In the genomic region with DNA sequence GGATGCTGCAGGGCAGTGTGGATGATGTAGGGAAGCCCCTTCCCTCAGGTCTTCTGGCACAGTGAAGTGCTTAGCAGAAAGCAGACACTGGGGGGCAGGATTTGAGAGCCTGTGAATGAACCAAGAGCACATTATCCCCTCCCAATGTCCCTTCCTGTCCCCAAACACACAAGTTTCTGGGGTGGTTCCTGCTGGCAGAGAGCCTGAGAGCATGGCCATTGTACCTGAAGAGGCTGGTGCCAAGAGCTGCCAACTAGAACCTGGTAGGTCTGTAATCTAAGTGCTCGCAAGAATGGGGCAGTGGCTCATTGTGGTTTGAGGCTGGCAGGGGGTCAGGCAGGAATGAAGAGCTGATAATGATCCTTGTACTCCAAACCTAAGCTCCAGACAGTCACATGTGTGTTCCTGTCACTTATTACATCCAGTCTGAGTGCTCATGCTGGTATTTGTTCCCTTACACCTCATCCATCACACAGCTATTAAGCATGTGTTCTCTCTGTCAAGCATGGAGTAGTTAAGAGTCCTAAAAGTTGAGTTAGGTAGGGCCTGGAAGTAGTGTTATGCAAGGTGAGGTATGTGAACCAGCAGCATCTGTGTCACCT, we compare ENCODE assay signal across 8 cellular contexts. TPM values are rescaled to one million over a fixed set of nuclear protein-coding genes. Genes with fewer than 3 reads are reported as not detected.
DNase-seq lines count a peak whose midpoint lies in the region; ATAC-seq and TF ChIP-seq lines count a peak whose summit lies in the region.

No MANE protein-coding gene starts in this region.

- H3K9me3 Mint-ChIP-seq in CD14-positive monocyte (peaks cover 0 to 2% (median 0%) of the 10 kb centered on the region in 7 donors), GM23338 (peaks cover 3% of the 10 kb centered on the region; the same call in 1 of the 3 replicates)

- H3K27me3 ChIP-seq in GM23338 (ENCODE audit: insufficient read depth) (no peaks in the 10 kb centered on the region), foreskin keratinocyte (peaks cover 54% of the 10 kb centered on the region), gastrocnemius medialis (no peaks in the 10 kb centered on the region)

- no peaks in the 10 kb centered on the region for H3F3A ChIP-seq in GM23338 (replicated peaks; ENCODE audit: low read depth)

- intact Hi-C loops in CD14-positive monocyte (cut with micrococcal nuclease) = loop anchor here in 1 of 2 donors (5.0 kb wide), 1 partner anchor 152 kb away; no protein-coding TSS in a partner anchor
- intact Hi-C loops in gastrocnemius medialis (cut with DNase I; ENCODE audit: low total_unique reads) = no loop called here

- H3K27me3 Mint-ChIP-seq in CD14-positive monocyte (ENCODE audit: low read depth in 3 of 3) = peaks cover 0 to 2% (median 0%) of the 10 kb centered on the region in 3 donors
- H3K27me3 Mint-ChIP-seq in GM23338 (ENCODE audit: insufficient read depth, low read depth, poor library complexity) = peaks cover 3% of the 10 kb centered on the region

- no peaks in the 10 kb centered on the region for H3K4me1 ChIP-seq in GM23338 (ENCODE audit: insufficient read depth)
- H3K4me1 ChIP-seq in foreskin keratinocyte = no peaks in the 10 kb centered on the region
- no peaks in the 10 kb centered on the region for H3K4me1 ChIP-seq in gastrocnemius medialis

- H3K4me3 Mint-ChIP-seq in CD14-positive monocyte = no peak overlapping the region
- no peak overlapping the region for H3K4me3 Mint-ChIP-seq in GM23338

- H3K9me2 ChIP-seq in GM23338 (ENCODE audit: insufficient read depth) = peaks cover 11% of the 10 kb centered on the region

- no peak overlapping the region for H3K27ac ChIP-seq in GM23338 (ENCODE audit: low read depth)
- no peak overlapping the region for H3K27ac ChIP-seq in foreskin keratinocyte
- H3K27ac ChIP-seq in gastrocnemius medialis = no peak overlapping the region

- H3K4me2 ChIP-seq in GM23338 = no peak overlapping the region

- peak overlapping the region; percentile 93 for H2AFZ ChIP-seq in GM23338

- in situ Hi-C loops in gastrocnemius medialis (cut with MboI; ENCODE audit: low sequenced_read_pairs in 4 of 4) = no loop called here

- TF ChIP-seq CTCF in CD14-positive monocyte (IDR thresholded peaks at IDR 0.05) (peak; percentile 61), GM23338 (conservative IDR thresholded peaks at IDR 0.05; ENCODE audit: low read depth in 2 of 2) (peak; percentile 59 to 86), foreskin keratinocyte (conservative IDR thresholded peaks at IDR 0.05) (peak; percentile 49), gastrocnemius medialis (IDR thresholded peaks at IDR 0.05 in 4 of 5, conservative IDR thresholded peaks at IDR 0.05 in 1 of 5) (no peak)

- no peaks in the 10 kb centered on the region for H3K79me2 ChIP-seq in GM23338 (replicated peaks; ENCODE audit: insufficient read depth)

- ATAC-seq in GM23338 = peak; percentile 97
- no peak for ATAC-seq in foreskin keratinocyte
- ATAC-seq in gastrocnemius medialis = no peak
- no peak for ATAC-seq in HG03342 (IDR thresholded peaks at IDR 0.05; ENCODE audit: unreplicated experiment)
- no peak for ATAC-seq in HG02798 (IDR thresholded peaks at IDR 0.05; ENCODE audit: poor library complexity, unreplicated experiment)
- ATAC-seq in GM18519 (IDR thresholded peaks at IDR 0.05; ENCODE audit: low FRiP score, unreplicated experiment) = no peak

- DNase-seq in CD14-positive monocyte (ENCODE audit: low spot score) (no peak), GM23338 (ENCODE audit: low spot score) (peak; percentile 79), NOMO-1 treated with dmso at 0.1 percent for 144 hours (lab: John Stamatoyannopoulos, UW; ENCODE audit: unreplicated experiment) (peak; percentile 40), foreskin keratinocyte (no peak), gastrocnemius medialis (no peak)

- H3K27ac Mint-ChIP-seq in CD14-positive monocyte (peak overlapping the region in 2 of 7 donors; percentile 37 to 57), GM23338 (no peak overlapping the region)

- H3K4me1 Mint-ChIP-seq in CD14-positive monocyte (peaks cover 16% of the 10 kb centered on the region), GM23338 (no peaks in the 10 kb centered on the region)

- H3K36me3 Mint-ChIP-seq in CD14-positive monocyte (no peaks in the 10 kb centered on the region), GM23338 (ENCODE audit: low read depth) (no peaks in the 10 kb centered on the region)

- H4K20me1 ChIP-seq in GM23338 (replicated peaks; ENCODE audit: insufficient read depth) = no peaks in the 10 kb centered on the region

- H3K9me3 ChIP-seq in gastrocnemius medialis = no peaks in the 10 kb centered on the region

- no peak overlapping the region for H3K4me3 ChIP-seq in GM23338
- H3K4me3 ChIP-seq in gastrocnemius medialis = no peak overlapping the region

- H3K36me3 ChIP-seq in GM23338 (ENCODE audit: insufficient read depth) (no peaks in the 10 kb centered on the region), gastrocnemius medialis (no peaks in the 10 kb centered on the region)

- no peak for TF ChIP-seq POLR2A in gastrocnemius medialis (IDR thresholded peaks at IDR 0.05)

TF ChIP-seq in GM23338, 12 proteins besides CTCF, POLR2A, EP300 and RAD21 (continues in another document):
- TF ChIP-seq ZNF114 (CRISPR knock-in tag; IDR thresholded peaks at IDR 0.05) = no peak
- no peak for TF ChIP-seq CREB1 (CRISPR knock-in tag; IDR thresholded peaks at IDR 0.05; ENCODE audit: low read depth)
- TF ChIP-seq, protein P1, sequence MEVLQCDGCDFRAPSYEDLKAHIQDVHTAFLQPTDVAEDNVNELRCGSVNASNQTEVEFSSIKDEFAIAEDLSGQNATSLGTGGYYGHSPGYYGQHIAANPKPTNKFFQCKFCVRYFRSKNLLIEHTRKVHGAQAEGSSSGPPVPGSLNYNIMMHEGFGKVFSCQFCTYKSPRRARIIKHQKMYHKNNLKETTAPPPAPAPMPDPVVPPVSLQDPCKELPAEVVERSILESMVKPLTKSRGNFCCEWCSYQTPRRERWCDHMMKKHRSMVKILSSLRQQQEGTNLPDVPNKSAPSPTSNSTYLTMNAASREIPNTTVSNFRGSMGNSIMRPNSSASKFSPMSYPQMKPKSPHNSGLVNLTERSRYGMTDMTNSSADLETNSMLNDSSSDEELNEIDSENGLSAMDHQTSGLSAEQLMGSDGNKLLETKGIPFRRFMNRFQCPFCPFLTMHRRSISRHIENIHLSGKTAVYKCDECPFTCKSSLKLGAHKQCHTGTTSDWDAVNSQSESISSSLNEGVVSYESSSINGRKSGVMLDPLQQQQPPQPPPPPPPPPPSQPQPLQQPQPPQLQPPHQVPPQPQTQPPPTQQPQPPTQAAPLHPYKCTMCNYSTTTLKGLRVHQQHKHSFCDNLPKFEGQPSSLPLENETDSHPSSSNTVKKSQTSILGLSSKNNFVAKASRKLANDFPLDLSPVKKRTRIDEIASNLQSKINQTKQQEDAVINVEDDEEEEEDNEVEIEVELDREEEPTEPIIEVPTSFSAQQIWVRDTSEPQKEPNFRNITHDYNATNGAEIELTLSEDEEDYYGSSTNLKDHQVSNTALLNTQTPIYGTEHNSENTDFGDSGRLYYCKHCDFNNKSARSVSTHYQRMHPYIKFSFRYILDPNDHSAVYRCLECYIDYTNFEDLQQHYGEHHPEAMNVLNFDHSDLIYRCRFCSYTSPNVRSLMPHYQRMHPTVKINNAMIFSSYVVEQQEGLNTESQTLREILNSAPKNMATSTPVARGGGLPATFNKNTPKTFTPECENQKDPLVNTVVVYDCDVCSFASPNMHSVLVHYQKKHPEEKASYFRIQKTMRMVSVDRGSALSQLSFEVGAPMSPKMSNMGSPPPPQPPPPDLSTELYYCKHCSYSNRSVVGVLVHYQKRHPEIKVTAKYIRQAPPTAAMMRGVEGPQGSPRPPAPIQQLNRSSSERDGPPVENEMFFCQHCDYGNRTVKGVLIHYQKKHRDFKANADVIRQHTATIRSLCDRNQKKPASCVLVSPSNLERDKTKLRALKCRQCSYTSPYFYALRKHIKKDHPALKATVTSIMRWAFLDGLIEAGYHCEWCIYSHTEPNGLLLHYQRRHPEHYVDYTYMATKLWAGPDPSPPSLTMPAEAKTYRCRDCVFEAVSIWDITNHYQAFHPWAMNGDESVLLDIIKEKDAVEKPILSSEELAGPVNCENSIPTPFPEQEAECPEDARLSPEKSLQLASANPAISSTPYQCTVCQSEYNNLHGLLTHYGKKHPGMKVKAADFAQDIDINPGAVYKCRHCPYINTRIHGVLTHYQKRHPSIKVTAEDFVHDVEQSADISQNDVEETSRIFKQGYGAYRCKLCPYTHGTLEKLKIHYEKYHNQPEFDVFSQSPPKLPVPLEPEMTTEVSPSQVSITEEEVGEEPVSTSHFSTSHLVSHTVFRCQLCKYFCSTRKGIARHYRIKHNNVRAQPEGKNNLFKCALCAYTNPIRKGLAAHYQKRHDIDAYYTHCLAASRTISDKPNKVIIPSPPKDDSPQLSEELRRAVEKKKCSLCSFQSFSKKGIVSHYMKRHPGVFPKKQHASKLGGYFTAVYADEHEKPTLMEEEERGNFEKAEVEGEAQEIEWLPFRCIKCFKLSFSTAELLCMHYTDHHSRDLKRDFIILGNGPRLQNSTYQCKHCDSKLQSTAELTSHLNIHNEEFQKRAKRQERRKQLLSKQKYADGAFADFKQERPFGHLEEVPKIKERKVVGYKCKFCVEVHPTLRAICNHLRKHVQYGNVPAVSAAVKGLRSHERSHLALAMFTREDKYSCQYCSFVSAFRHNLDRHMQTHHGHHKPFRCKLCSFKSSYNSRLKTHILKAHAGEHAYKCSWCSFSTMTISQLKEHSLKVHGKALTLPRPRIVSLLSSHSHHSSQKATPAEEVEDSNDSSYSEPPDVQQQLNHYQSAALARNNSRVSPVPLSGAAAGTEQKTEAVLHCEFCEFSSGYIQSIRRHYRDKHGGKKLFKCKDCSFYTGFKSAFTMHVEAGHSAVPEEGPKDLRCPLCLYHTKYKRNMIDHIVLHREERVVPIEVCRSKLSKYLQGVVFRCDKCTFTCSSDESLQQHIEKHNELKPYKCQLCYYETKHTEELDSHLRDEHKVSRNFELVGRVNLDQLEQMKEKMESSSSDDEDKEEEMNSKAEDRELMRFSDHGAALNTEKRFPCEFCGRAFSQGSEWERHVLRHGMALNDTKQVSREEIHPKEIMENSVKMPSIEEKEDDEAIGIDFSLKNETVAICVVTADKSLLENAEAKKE (CRISPR knock-in tag; IDR thresholded peaks at IDR 0.05) = peak; percentile 22; the same call in 1 of the 2 replicates
- no peak for TF ChIP-seq NANOG (IDR thresholded peaks at IDR 0.05; ENCODE audit: borderline replicate concordance)

RNA-seq across cellular contexts. Expression of a gene that starts 6.7 kb away (rescaled TPM):
- polyA plus RNA-seq in CD14-positive monocyte = 100 to 1,000 TPM; 233 to 304 TPM
- not detected in 2 replicates for total RNA-seq in GM23338 (2014; rRNA removed; shearing (Covaris generic))
- 0.12 TPM in 1 of 2 replicates, not detected in the other for polyA plus RNA-seq in GM23338 (2016; fragmentation: Nextera tagmentation; extraction: Ambion mirVana)
- not detected in 2 replicates for total RNA-seq in foreskin keratinocyte
- not detected in 2 replicates for polyA plus RNA-seq in foreskin keratinocyte
- total RNA-seq in gastrocnemius medialis = 1 to 10 TPM in 3 of 4 donors, under 1 TPM in 1; 0.53 to 2.3 (median 1.9) TPM

RNA-seq across cellular contexts. Expression of a gene that starts 27.4 kb away (rescaled TPM):
- polyA plus RNA-seq in CD14-positive monocyte (under 1 TPM; 0.38 to 0.74 TPM), GM23338 (2016; fragmentation: Nextera tagmentation; extraction: Ambion mirVana) (not detected in 2 replicates), foreskin keratinocyte (not detected in 2 replicates)
- total RNA-seq in GM23338 (2014; rRNA removed; shearing (Covaris generic)) = not detected in 2 replicates
- total RNA-seq in foreskin keratinocyte (not detected in 2 replicates), gastrocnemius medialis (not detected)

Comparison
In these comparisons a context has a peak if more than half of its experiments do, and no peak if none do; other contexts are left out.
1. DNase-seq: peak in GM23338 (single experiment) and NOMO-1 treated with dmso at 0.1 percent for 144 hours (single experiment); none in CD14-positive monocyte (single experiment), foreskin keratinocyte (0 of 2) and gastrocnemius medialis (0 of 2).
2. CTCF ChIP-seq: peak in CD14-positive monocyte (single experiment), GM23338 (2 of 2) and foreskin keratinocyte (single experiment); none in gastrocnemius medialis (0 of 5).